In genomic region chr7:1747004-1747801, GRCh38 we compare ENCODE assay signal across 23 cellular contexts.
"Had no signal": no experiment of that assay in that cellular context is flagged by ENCODE, and none has a peak within 500 bp of the region (broad histone marks: within the 10 kb centered on the region; RNA-seq: fewer than 3 reads in every experiment).

No MANE protein-coding gene starts in this region.

- DNase-seq: effector CD4-positive, alpha-beta T cell; islet precursor cell; left ventricle myocardium superior; mesenchymal stem cell; midbrain; occipital lobe; stimulated activated CD4-positive, alpha-beta T cell treated with anti-CD3 and anti-CD28 coated beads, Interleukin-4, amount 100 ng/mL, for 1 hour; stimulated activated CD8-positive, alpha-beta memory T cell treated with anti-CD3 and anti-CD28 coated beads, Interleukin-4, amount 100 ng/mL, for 48 hours; stimulated activated naive CD8-positive, alpha-beta T cell treated with anti-CD3 and anti-CD28 coated beads, Interleukin-15, Interleukin-2, amounts not matched to agents 100 U/mL and 50 U/mL, for 24 hours; thyroid gland; uterus had no signal

- H3K4me3 ChIP-seq: coronary artery, lung, neural progenitor cell, prostate gland, right lobe of liver, suprapubic skin, thyroid gland, uterus had no signal

- H3K27me3 Mint-ChIP-seq: type B pancreatic cell had no signal

- H3K79me2 ChIP-seq: parathyroid adenoma had no signal

- H3K27me3 ChIP-seq: neural progenitor cell, right lobe of liver, thyroid gland, uterus had no signal

- H3K27ac ChIP-seq: coronary artery, neural progenitor cell, parathyroid adenoma, prostate gland, right lobe of liver, suprapubic skin, thyroid gland, uterus had no signal

- H3K4me2 ChIP-seq: neural progenitor cell had no signal

- H3K36me3 Mint-ChIP-seq: natural killer cell treated with Interleukin-12 subunit alpha and Interleukin-12 subunit beta and Interleukin-15 and Interleukin-18, amount 100 ng/mL, for 72 hours; stimulated activated effector memory CD8-positive, alpha-beta T cell treated with anti-CD3 and anti-CD28 coated beads, Interleukin-12 subunit alpha, Interleukin-12 subunit beta, amount 100 ng/mL, for 72 hours; type B pancreatic cell had no signal

- H3K4me3 Mint-ChIP-seq: natural killer cell treated with Interleukin-12 subunit alpha and Interleukin-12 subunit beta and Interleukin-15 and Interleukin-18, amount 100 ng/mL, for 72 hours; neural progenitor cell; stimulated activated effector memory CD8-positive, alpha-beta T cell treated with anti-CD3 and anti-CD28 coated beads, Interleukin-12 subunit alpha, Interleukin-12 subunit beta, amount 100 ng/mL, for 72 hours; type B pancreatic cell had no signal

- H3K9ac ChIP-seq: neural progenitor cell, parathyroid adenoma had no signal

- H3K27ac Mint-ChIP-seq: natural killer cell treated with Interleukin-12 subunit alpha and Interleukin-12 subunit beta and Interleukin-15 and Interleukin-18, amount 100 ng/mL, for 72 hours; stimulated activated effector memory CD8-positive, alpha-beta T cell treated with anti-CD3 and anti-CD28 coated beads, Interleukin-12 subunit alpha, Interleukin-12 subunit beta, amount 100 ng/mL, for 72 hours had no signal

- ATAC-seq: left cardiac atrium; left ventricle myocardium superior; stimulated activated effector memory CD8-positive, alpha-beta T cell treated with anti-CD3 and anti-CD28 coated beads, Interleukin-12 subunit alpha, Interleukin-12 subunit beta, amount 100 ng/mL, for 72 hours had no signal

- H3K4me1 ChIP-seq: neural progenitor cell, parathyroid adenoma had no signal

- H3K36me3 ChIP-seq: neural progenitor cell, prostate gland, right lobe of liver, thyroid gland, uterus had no signal

- H2AFZ ChIP-seq: neural progenitor cell, parathyroid adenoma had no signal

- H3K9me3 ChIP-seq: prostate gland, right lobe of liver, suprapubic skin, thyroid gland, uterus had no signal

- FAIRE-seq: frontal cortex had no signal

- H3K9me3 Mint-ChIP-seq: natural killer cell treated with Interleukin-12 subunit alpha and Interleukin-12 subunit beta and Interleukin-15 and Interleukin-18, amount 100 ng/mL, for 72 hours; neural progenitor cell; stimulated activated effector memory CD8-positive, alpha-beta T cell treated with anti-CD3 and anti-CD28 coated beads, Interleukin-12 subunit alpha, Interleukin-12 subunit beta, amount 100 ng/mL, for 72 hours; type B pancreatic cell had no signal
